ENCODE assay signal across 20 cellular contexts in the genomic region with DNA sequence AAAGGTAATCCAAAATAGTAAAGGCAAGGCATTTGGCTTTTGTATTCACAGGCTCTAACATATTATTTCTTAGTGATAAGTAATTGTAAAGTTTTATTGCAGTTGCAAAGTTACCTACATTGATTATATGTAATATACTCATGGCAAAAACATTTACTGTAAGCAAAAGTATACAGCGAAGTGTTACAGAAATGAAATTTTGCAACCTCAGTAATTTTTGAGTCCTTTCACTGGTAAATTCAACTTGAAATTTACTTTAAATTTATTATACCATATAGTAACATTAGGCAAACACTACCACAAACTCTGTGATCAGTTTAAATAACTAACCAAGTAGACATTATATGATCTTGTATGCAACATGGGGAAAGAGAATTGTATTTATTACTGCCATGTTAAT.
DNase-seq lines count a peak whose midpoint lies in the region; ATAC-seq, FAIRE-seq and TF ChIP-seq lines count a peak whose summit lies in the region.
"Had no signal": no experiment of that assay in that cellular context is flagged by ENCODE, and none has a peak within 500 bp of the region (broad histone marks: within the 10 kb centered on the region; RNA-seq: fewer than 3 reads in every experiment).

No MANE protein-coding gene starts in this region.

- CTCF ChIA-PET in A549 (lab: Yijun Ruan, JAX) = no interaction called here
- CTCF ChIA-PET in K562 (lab: Yijun Ruan, JAX; ENCODE audit: low intra/inter-chr PET ratio) = no interaction called here

- TF ChIP-seq RAD21 in A549 (conservative IDR thresholded peaks at IDR 0.05 in 1 of 2, IDR thresholded peaks at IDR 0.05 in 1 of 2) (no peak), K562 (CRISPR knock-in tag; conservative IDR thresholded peaks at IDR 0.05 in 1 of 2, IDR thresholded peaks at IDR 0.05 in 1 of 2) (no peak)

- no peaks in the 10 kb centered on the region for H3K9me3 ChIP-seq in A549
- no peaks in the 10 kb centered on the region for H3K9me3 ChIP-seq in K562 (replicated peaks; ENCODE audit: control insufficient read depth, insufficient read depth, low read depth, low read length)
- H3K9me3 ChIP-seq: BLaER1 treated with 17β-estradiol and CSF1 and Interleukin-3, amounts not matched to agents 10 nM and 100 nM; Caco-2 had no signal

- TF ChIP-seq POLR2A in A549 (IDR thresholded peaks at IDR 0.05; ENCODE audit: low read length) = no peak
- TF ChIP-seq POLR2A in GM12892 (IDR thresholded peaks at IDR 0.05; ENCODE audit: low read depth, low read length) = no peak
- no peak for TF ChIP-seq POLR2A in K562 (conservative IDR thresholded peaks at IDR 0.05)

- no peak overlapping the region for H3K9ac ChIP-seq in K562 (ENCODE audit: insufficient read depth in 1 of 2, low read depth in 2 of 2, low read length in 2 of 2)
- H3K9ac ChIP-seq: BLaER1 treated with 17β-estradiol and CSF1 and Interleukin-3, amounts not matched to agents 10 nM and 100 nM had no signal

- ATAC-seq in A549 = no peak
- ATAC-seq in K562 = no peak
- no peak for ATAC-seq in GM21447 (IDR thresholded peaks at IDR 0.05; ENCODE audit: unreplicated experiment)
- ATAC-seq: CD8-positive, alpha-beta T cell had no signal

- TF ChIP-seq EP300 in A549 (IDR thresholded peaks at IDR 0.05) = no peak
- TF ChIP-seq EP300 in K562 (IDR thresholded peaks at IDR 0.05; ENCODE audit: low read length) = no peak

- peaks cover 24% of the 10 kb centered on the region; the same call in 2 of the 3 replicates for H3K36me3 ChIP-seq in K562 (ENCODE audit: control insufficient read depth, insufficient read depth, low read length)

- H3K4me1 ChIP-seq in A549 = peaks cover 8% of the 10 kb centered on the region; the same call in 1 of the 3 replicates
- peaks cover 0 to 9% of the 10 kb centered on the region in 2 experiments; a peak in 4 of 5 replicates for H3K4me1 ChIP-seq in K562 (replicated peaks in 1 of 2; ENCODE audit: control insufficient read depth in 2 of 2, insufficient read depth in 2 of 2, low read length in 2 of 2)
- H3K4me1 ChIP-seq: BLaER1 treated with 17β-estradiol and CSF1 and Interleukin-3, amounts not matched to agents 10 nM and 100 nM; Caco-2 had no signal

- H3K9me1 ChIP-seq in K562 (ENCODE audit: control insufficient read depth, insufficient read depth, low read length) = no peaks in the 10 kb centered on the region

- intact Hi-C loops in K562 (cut with micrococcal nuclease) = loop anchor here (5.0 to 10.0 kb wide), 2 partner anchors 64 to 86 kb away; no protein-coding TSS in a partner anchor

- H3K27ac ChIP-seq in A549 (no peak overlapping the region), K562 (ENCODE audit: extremely low read depth, low read depth, low read length) (no peak overlapping the region)
- H3K27ac ChIP-seq: BLaER1 treated with 17β-estradiol and CSF1 and Interleukin-3, amounts not matched to agents 10 nM and 100 nM; C4-2B had no signal

- in situ Hi-C loops in K562 (cut with MboI) = no loop called here

- H2AFZ ChIP-seq in K562 (ENCODE audit: low read depth, low read length) = no peak overlapping the region

- no peaks in the 10 kb centered on the region for H3K27me3 ChIP-seq in K562 (ENCODE audit: control insufficient read depth in 2 of 2, insufficient read depth in 2 of 2, low read length in 2 of 2)
- H3K27me3 ChIP-seq: BLaER1 treated with 17β-estradiol and CSF1 and Interleukin-3, amounts not matched to agents 10 nM and 100 nM had no signal

- TF ChIP-seq CTCF in A549 (IDR thresholded peaks at IDR 0.05) (no peak), K562 (IDR thresholded peaks at IDR 0.05 in 2 of 3, conservative IDR thresholded peaks at IDR 0.05 in 1 of 3; ENCODE audit: insufficient read depth in 2 of 3, low read depth in 1 of 3, low read length in 3 of 3) (no peak)

- H3K4me3 ChIP-seq in A549 (no peak overlapping the region), K562 (no peak overlapping the region)
- H3K4me3 ChIP-seq: BLaER1 treated with 17β-estradiol and CSF1 and Interleukin-3, amounts not matched to agents 10 nM and 100 nM had no signal

- FAIRE-seq in A549 (lab: Jason Lieb, UNC) = no peak
- FAIRE-seq in GM12892 (lab: Jason Lieb, UNC) = peak; percentile 44
- FAIRE-seq in K562 (lab: Jason Lieb, UNC) = no peak
- FAIRE-seq: A204.1, D721Med, G401.6, GM12891, GM18507 had no signal

- DNase-seq in A549 (ENCODE audit: low read depth in 1 of 2, low spot score in 1 of 2) = no peak
- DNase-seq in GM12892 (ENCODE audit: insufficient read length) = no peak
- DNase-seq in K562 (ENCODE audit: extremely low read depth in 1 of 4, low spot score in 3 of 4) = no peak
- DNase-seq in NOMO-1 (lab: John Stamatoyannopoulos, UW; ENCODE audit: unreplicated experiment in 2 of 2) = no peak
- DNase-seq: 8988T; AML-193; Caco-2; Calu3; CD4-positive, alpha-beta T cell; CD8-positive, alpha-beta T cell; DMS79 treated with DMSO at 0.1 percent for 48 hours; GF-D8 had no signal

- POLR2A ChIA-PET in A549 (lab: Yijun Ruan, JAX) (no interaction called here), K562 (lab: Yijun Ruan, JAX) (no interaction called here)

- peaks cover 36% of the 10 kb centered on the region for H3K79me2 ChIP-seq in K562 (ENCODE audit: control insufficient read depth, insufficient read depth, low read length)

- H3K4me2 ChIP-seq in A549 (no peak overlapping the region), K562 (ENCODE audit: insufficient read depth, low read length) (no peak overlapping the region)
- H3K4me2 ChIP-seq: BLaER1 treated with 17β-estradiol and CSF1 and Interleukin-3, amounts not matched to agents 10 nM and 100 nM had no signal

- BruUV-seq in K562 (replicated peaks; lab: Mats Ljungman, UMichigan) = no TSS peak

- WGBS in A549 (ENCODE audit: missing lambda C conversion rate) = 89% methylated on average over 1 of the region's 1 CpG
- 94% methylated on average over 1 of the region's 1 CpG for WGBS in K562 (ENCODE audit: insufficient coverage, low coverage, missing lambda C conversion rate)

- H4K20me1 ChIP-seq in K562 (replicated peaks; ENCODE audit: control insufficient read depth, insufficient read depth, low read length) = no peaks in the 10 kb centered on the region

TF ChIP-seq in A549, 52 proteins besides CTCF, POLR2A, EP300 and RAD21:
- no peak for TF ChIP-seq CBX2 (IDR thresholded peaks at IDR 0.05; ENCODE audit: borderline replicate concordance, low read depth)
- no peak for TF ChIP-seq HOXA7 (CRISPR knock-in tag; IDR thresholded peaks at IDR 0.05)
- no peak for TF ChIP-seq ZSCAN20 (CRISPR knock-in tag; IDR thresholded peaks at IDR 0.05)
- TF ChIP-seq PHF8 (IDR thresholded peaks at IDR 0.05; ENCODE audit: borderline replicate concordance, low read depth) = no peak
- TF ChIP-seq MAFK (IDR thresholded peaks at IDR 0.05; ENCODE audit: partially characterized antibody) = peak; percentile 57
- no peak for TF ChIP-seq BHLHE40 (IDR thresholded peaks at IDR 0.05; ENCODE audit: low read depth, low read length)
- TF ChIP-seq RCOR1 (IDR thresholded peaks at IDR 0.05; ENCODE audit: low read depth, low read length) = no peak

TF ChIP-seq in K562, 482 proteins besides CTCF, POLR2A, EP300 and RAD21 (continues in another document):
- no peak for TF ChIP-seq ZNF197 (CRISPR knock-in tag; IDR thresholded peaks at IDR 0.05; ENCODE audit: low read depth)
- peak; percentile 49 for TF ChIP-seq MAFG (tag; conservative IDR thresholded peaks at IDR 0.05)
- no peak for TF ChIP-seq BRD4 (IDR thresholded peaks at IDR 0.05)
- no peak for TF ChIP-seq TCF3 (CRISPR knock-in tag; IDR thresholded peaks at IDR 0.05)
- TF ChIP-seq C11orf30 (IDR thresholded peaks at IDR 0.05; ENCODE audit: low read depth) = peak; percentile 65
- no peak for TF ChIP-seq ZSCAN29 (IDR thresholded peaks at IDR 0.05)
- TF ChIP-seq ZNF551 (CRISPR knock-in tag; IDR thresholded peaks at IDR 0.05) = no peak
- TF ChIP-seq BDP1 (IDR thresholded peaks at IDR 0.05; ENCODE audit: insufficient read depth, insufficient read length) = no peak
- no peak for TF ChIP-seq TEAD1 (CRISPR knock-in tag; IDR thresholded peaks at IDR 0.05)
- no peak for TF ChIP-seq ZNF143 (CRISPR knock-in tag; IDR thresholded peaks at IDR 0.05)
- no peak for TF ChIP-seq ZNF57 (CRISPR knock-in tag; IDR thresholded peaks at IDR 0.05)
- peak; percentile 75 for TF ChIP-seq ZNF316 (IDR thresholded peaks at IDR 0.05)
- TF ChIP-seq SOX6 (IDR thresholded peaks at IDR 0.05) = no peak
- TF ChIP-seq, protein P1, sequence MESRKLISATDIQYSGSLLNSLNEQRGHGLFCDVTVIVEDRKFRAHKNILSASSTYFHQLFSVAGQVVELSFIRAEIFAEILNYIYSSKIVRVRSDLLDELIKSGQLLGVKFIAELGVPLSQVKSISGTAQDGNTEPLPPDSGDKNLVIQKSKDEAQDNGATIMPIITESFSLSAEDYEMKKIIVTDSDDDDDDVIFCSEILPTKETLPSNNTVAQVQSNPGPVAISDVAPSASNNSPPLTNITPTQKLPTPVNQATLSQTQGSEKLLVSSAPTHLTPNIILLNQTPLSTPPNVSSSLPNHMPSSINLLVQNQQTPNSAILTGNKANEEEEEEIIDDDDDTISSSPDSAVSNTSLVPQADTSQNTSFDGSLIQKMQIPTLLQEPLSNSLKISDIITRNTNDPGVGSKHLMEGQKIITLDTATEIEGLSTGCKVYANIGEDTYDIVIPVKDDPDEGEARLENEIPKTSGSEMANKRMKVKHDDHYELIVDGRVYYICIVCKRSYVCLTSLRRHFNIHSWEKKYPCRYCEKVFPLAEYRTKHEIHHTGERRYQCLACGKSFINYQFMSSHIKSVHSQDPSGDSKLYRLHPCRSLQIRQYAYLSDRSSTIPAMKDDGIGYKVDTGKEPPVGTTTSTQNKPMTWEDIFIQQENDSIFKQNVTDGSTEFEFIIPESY (CRISPR knock-in tag; IDR thresholded peaks at IDR 0.05) = no peak
- no peak for TF ChIP-seq STAG1 (CRISPR knock-in tag; IDR thresholded peaks at IDR 0.05; ENCODE audit: borderline replicate concordance)
